Comparison of ENCODE assay signal across 1 cellular context in the genomic region with DNA sequence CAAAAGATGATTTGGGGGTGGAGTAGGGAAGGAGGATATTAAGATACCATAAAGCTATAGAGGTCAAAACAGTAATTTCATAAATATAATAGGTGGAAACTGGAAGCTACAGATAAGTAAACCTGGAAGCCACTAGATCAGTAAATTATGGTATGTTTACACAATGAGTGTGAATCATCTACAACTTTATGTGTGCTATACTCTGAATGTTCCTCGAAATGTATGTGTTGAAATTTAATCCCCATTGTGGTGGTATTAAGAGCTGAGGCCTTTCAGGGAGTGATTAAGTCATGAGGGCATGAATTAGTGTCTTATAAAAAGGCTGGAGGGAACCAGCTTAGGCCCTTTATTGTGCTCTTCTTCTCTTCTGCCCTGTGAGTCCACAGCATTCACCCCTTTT.
TF ChIP-seq lines count a peak whose summit lies in the region.

No MANE protein-coding gene starts in this region.

TF ChIP-seq in HEK293, 187 proteins besides CTCF, POLR2A, EP300 and RAD21 (continued from another document):
- no peak for TF ChIP-seq PRDM10 (tag by site-specific recombination; IDR thresholded peaks at IDR 0.05)
- TF ChIP-seq, protein P1, sequence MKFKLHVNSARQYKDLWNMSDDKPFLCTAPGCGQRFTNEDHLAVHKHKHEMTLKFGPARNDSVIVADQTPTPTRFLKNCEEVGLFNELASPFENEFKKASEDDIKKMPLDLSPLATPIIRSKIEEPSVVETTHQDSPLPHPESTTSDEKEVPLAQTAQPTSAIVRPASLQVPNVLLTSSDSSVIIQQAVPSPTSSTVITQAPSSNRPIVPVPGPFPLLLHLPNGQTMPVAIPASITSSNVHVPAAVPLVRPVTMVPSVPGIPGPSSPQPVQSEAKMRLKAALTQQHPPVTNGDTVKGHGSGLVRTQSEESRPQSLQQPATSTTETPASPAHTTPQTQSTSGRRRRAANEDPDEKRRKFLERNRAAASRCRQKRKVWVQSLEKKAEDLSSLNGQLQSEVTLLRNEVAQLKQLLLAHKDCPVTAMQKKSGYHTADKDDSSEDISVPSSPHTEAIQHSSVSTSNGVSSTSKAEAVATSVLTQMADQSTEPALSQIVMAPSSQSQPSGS (tag by site-specific recombination; IDR thresholded peaks at IDR 0.05; ENCODE audit: low read depth) = no peak
- TF ChIP-seq ZNF549 (tag by site-specific recombination; IDR thresholded peaks at IDR 0.05) = no peak
- TF ChIP-seq ZNF223 (tag by site-specific recombination; IDR thresholded peaks at IDR 0.05) = no peak
- no peak for TF ChIP-seq ZNF830 (tag by site-specific recombination; IDR thresholded peaks at IDR 0.05; ENCODE audit: low read depth)
- no peak for TF ChIP-seq ZNF747 (tag by site-specific recombination; IDR thresholded peaks at IDR 0.05)
- TF ChIP-seq ZNF398 (tag by site-specific recombination; IDR thresholded peaks at IDR 0.05) = 0 out of 2 replicates have a peak, but pooled peaks have one; percentile 14
- 0 out of 2 replicates have a peak, but pooled peaks have one; percentile 46 for TF ChIP-seq BCL6B (tag by site-specific recombination; IDR thresholded peaks at IDR 0.05)
- no peak for TF ChIP-seq ZNF501 (tag by site-specific recombination; IDR thresholded peaks at IDR 0.05)
